8 cellular contexts compared by ENCODE assay signal in genomic region chr7:156640949-156641485, GRCh38. TPM values are rescaled to one million over a fixed set of nuclear protein-coding genes. Genes with fewer than 3 reads are reported as not detected.
DNase-seq lines count a peak whose midpoint lies in the region; ATAC-seq and TF ChIP-seq lines count a peak whose summit lies in the region.

No MANE protein-coding gene starts in this region.

- DNase-seq in activated T-cell treated with anti-CD3 and anti-CD28 coated beads for 1 hour (ENCODE audit: low read depth) (peak; percentile 48), NCI-H460 (ENCODE audit: extremely low read depth, low read depth) (peak; percentile 36), heart left ventricle (peak in 2 of 5 donors; percentile 8 to 73), NCI-H1694 treated with DMSO at 0.1 percent for 48 hours (lab: John Stamatoyannopoulos, UW) (no peak)
- DNase-seq in activated T-cell treated with anti-CD3 and anti-CD28 coated beads, Interleukin-2, amount 50 U/mL, for 1 hour: no peak
- peak; percentile 86 for DNase-seq in activated effector memory CD4-positive, alpha-beta T cell treated with anti-CD3 and anti-CD28 coated beads, Interleukin-2, amount 50 U/mL, for 16 hours

- peak overlapping the region; percentile 63 to 85 (median 79) for H3K4me3 ChIP-seq in heart left ventricle
- peak overlapping the region; percentile 92 for H3K4me3 ChIP-seq in rectal smooth muscle tissue (ENCODE audit: low read length)

- WGBS in heart left ventricle, 4 donors: 6 to 11% (median 9%) methylated on average over 27 to 30 of the region's 30 CpGs

- intact Hi-C loops in heart left ventricle (cut with DNase I): no loop called here

- no peak for TF ChIP-seq CTCF in heart left ventricle (IDR thresholded peaks at IDR 0.05)

- H3K9ac ChIP-seq in rectal smooth muscle tissue (ENCODE audit: low read length): peak overlapping the region; percentile 57

- TF ChIP-seq POLR2A in heart left ventricle (IDR thresholded peaks at IDR 0.05): no peak

- H3K27me3 ChIP-seq in heart left ventricle (peaks cover 0 to 9% (median 0%) of the 10 kb centered on the region in 9 donors), rectal smooth muscle tissue (ENCODE audit: control insufficient read depth, insufficient read depth, low read length) (no peaks in the 10 kb centered on the region)

- H3K9me3 ChIP-seq in heart left ventricle: peaks cover 0 to 27% (median 0%) of the 10 kb centered on the region in 12 donors

- H3K27ac ChIP-seq in heart left ventricle: peak overlapping the region in 10 of 12 donors; percentile 40 to 80 (median 60)
- H3K27ac ChIP-seq in rectal smooth muscle tissue (ENCODE audit: low read depth, low read length): peak overlapping the region; percentile 8

- no peaks in the 10 kb centered on the region for H3K36me3 ChIP-seq in heart left ventricle
- H3K36me3 ChIP-seq in rectal smooth muscle tissue (ENCODE audit: control insufficient read depth, insufficient read depth, low read length): no peaks in the 10 kb centered on the region

- ATAC-seq in HG02970 (IDR thresholded peaks at IDR 0.05; ENCODE audit: low FRiP score, unreplicated experiment): peak; percentile 37
- ATAC-seq in heart left ventricle: peak in 3 of 4 donors; percentile 14 to 47 (median 31)

- H3K4me1 ChIP-seq in heart left ventricle: peaks cover 0 to 21% (median 5%) of the 10 kb centered on the region in 12 donors
- peaks cover 3% of the 10 kb centered on the region for H3K4me1 ChIP-seq in rectal smooth muscle tissue (ENCODE audit: control insufficient read depth, insufficient read depth, low read length)

RNA-seq across cellular contexts. Expression of gene RNF32, which starts 0.4 kb away (rescaled TPM):
- 1.4 and 2.8 TPM in 2 replicates for total RNA-seq in NCI-H460 (2014; rRNA removed; shearing (Covaris generic))
- polyA plus RNA-seq in NCI-H460 (2014; cell fraction: nucleus; rRNA removed): 0.32 and 0.49 TPM in 2 replicates
- under 1 TPM in 5 of 9 donors, not detected in 4; 0.30 to 0.75 (median 0.35) TPM for total RNA-seq in heart left ventricle
- under 1 TPM; 0.19 TPM for polyA plus RNA-seq in heart left ventricle

Comparison
In these comparisons a context has a peak if more than half of its experiments do, and no peak if none do; other contexts are left out.
1. DNase-seq: peak in activated T-cell treated with anti-CD3 and anti-CD28 coated beads for 1 hour (single experiment), NCI-H460 (single experiment) and activated effector memory CD4-positive, alpha-beta T cell treated with anti-CD3 and anti-CD28 coated beads, Interleukin-2, amount 50 U/mL, for 16 hours (single experiment); none in activated T-cell treated with anti-CD3 and anti-CD28 coated beads, Interleukin-2, amount 50 U/mL, for 1 hour (single experiment) and NCI-H1694 treated with DMSO at 0.1 percent for 48 hours (single experiment).